ENCODE assay signal across 1 cellular context in the genomic region with DNA sequence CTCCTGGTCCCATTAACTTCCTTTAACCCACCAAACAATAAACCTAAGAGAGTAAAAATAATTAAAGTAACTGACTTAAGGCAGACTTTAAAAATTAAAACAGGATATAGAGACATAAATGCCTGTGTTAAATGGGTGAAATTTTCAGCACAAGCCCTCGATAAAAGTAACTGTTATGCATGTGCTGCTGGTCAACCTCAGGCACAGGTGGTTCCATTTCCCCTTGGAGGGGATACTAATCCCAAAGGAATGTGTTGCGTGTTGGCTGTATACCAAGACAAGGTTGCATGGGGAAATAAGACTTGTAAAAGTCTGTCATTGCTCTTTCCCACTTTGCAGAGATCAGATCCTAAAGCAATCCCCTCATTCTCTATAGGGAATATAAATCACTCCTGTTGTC.
TF ChIP-seq lines count a peak whose summit lies in the region.

No MANE protein-coding gene starts in this region.

TF ChIP-seq in H1, 55 proteins besides CTCF, POLR2A, EP300 and RAD21 (continued from another document):
- TF ChIP-seq, protein P1, sequence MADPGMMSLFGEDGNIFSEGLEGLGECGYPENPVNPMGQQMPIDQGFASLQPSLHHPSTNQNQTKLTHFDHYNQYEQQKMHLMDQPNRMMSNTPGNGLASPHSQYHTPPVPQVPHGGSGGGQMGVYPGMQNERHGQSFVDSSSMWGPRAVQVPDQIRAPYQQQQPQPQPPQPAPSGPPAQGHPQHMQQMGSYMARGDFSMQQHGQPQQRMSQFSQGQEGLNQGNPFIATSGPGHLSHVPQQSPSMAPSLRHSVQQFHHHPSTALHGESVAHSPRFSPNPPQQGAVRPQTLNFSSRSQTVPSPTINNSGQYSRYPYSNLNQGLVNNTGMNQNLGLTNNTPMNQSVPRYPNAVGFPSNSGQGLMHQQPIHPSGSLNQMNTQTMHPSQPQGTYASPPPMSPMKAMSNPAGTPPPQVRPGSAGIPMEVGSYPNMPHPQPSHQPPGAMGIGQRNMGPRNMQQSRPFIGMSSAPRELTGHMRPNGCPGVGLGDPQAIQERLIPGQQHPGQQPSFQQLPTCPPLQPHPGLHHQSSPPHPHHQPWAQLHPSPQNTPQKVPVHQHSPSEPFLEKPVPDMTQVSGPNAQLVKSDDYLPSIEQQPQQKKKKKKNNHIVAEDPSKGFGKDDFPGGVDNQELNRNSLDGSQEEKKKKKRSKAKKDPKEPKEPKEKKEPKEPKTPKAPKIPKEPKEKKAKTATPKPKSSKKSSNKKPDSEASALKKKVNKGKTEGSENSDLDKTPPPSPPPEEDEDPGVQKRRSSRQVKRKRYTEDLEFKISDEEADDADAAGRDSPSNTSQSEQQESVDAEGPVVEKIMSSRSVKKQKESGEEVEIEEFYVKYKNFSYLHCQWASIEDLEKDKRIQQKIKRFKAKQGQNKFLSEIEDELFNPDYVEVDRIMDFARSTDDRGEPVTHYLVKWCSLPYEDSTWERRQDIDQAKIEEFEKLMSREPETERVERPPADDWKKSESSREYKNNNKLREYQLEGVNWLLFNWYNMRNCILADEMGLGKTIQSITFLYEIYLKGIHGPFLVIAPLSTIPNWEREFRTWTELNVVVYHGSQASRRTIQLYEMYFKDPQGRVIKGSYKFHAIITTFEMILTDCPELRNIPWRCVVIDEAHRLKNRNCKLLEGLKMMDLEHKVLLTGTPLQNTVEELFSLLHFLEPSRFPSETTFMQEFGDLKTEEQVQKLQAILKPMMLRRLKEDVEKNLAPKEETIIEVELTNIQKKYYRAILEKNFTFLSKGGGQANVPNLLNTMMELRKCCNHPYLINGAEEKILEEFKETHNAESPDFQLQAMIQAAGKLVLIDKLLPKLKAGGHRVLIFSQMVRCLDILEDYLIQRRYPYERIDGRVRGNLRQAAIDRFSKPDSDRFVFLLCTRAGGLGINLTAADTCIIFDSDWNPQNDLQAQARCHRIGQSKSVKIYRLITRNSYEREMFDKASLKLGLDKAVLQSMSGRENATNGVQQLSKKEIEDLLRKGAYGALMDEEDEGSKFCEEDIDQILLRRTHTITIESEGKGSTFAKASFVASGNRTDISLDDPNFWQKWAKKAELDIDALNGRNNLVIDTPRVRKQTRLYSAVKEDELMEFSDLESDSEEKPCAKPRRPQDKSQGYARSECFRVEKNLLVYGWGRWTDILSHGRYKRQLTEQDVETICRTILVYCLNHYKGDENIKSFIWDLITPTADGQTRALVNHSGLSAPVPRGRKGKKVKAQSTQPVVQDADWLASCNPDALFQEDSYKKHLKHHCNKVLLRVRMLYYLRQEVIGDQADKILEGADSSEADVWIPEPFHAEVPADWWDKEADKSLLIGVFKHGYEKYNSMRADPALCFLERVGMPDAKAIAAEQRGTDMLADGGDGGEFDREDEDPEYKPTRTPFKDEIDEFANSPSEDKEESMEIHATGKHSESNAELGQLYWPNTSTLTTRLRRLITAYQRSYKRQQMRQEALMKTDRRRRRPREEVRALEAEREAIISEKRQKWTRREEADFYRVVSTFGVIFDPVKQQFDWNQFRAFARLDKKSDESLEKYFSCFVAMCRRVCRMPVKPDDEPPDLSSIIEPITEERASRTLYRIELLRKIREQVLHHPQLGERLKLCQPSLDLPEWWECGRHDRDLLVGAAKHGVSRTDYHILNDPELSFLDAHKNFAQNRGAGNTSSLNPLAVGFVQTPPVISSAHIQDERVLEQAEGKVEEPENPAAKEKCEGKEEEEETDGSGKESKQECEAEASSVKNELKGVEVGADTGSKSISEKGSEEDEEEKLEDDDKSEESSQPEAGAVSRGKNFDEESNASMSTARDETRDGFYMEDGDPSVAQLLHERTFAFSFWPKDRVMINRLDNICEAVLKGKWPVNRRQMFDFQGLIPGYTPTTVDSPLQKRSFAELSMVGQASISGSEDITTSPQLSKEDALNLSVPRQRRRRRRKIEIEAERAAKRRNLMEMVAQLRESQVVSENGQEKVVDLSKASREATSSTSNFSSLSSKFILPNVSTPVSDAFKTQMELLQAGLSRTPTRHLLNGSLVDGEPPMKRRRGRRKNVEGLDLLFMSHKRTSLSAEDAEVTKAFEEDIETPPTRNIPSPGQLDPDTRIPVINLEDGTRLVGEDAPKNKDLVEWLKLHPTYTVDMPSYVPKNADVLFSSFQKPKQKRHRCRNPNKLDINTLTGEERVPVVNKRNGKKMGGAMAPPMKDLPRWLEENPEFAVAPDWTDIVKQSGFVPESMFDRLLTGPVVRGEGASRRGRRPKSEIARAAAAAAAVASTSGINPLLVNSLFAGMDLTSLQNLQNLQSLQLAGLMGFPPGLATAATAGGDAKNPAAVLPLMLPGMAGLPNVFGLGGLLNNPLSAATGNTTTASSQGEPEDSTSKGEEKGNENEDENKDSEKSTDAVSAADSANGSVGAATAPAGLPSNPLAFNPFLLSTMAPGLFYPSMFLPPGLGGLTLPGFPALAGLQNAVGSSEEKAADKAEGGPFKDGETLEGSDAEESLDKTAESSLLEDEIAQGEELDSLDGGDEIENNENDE (IDR thresholded peaks at IDR 0.05; ENCODE audit: insufficient replicate concordance, low read length) = no peak
- no peak for TF ChIP-seq JUND (IDR thresholded peaks at IDR 0.05; ENCODE audit: low read length)
- TF ChIP-seq SP4 (IDR thresholded peaks at IDR 0.05; ENCODE audit: low read length) = no peak
